7 cellular contexts compared by ENCODE assay signal in genomic region chr1:9826087-9826486, GRCh38. TPM values are rescaled to one million over a fixed set of nuclear protein-coding genes. Genes with fewer than 3 reads are reported as not detected.
DNase-seq lines count a peak whose midpoint lies in the region; ATAC-seq lines count a peak whose summit lies in the region.

No MANE protein-coding gene starts in this region.

- H3K4me2 ChIP-seq in mesenchymal stem cell (ENCODE audit: low read length, poor library complexity, severe bottlenecking): no peak overlapping the region

- DNase-seq in activated T-helper 1 cell treated with anti-CD3 and anti-CD28 coated beads, Interleukin-12 subunit alpha, Interleukin-12 subunit beta, Interleukin-2, Interleukin-4 antibody, amounts not matched to agents 30 ng/mL and 10 ng/mL and 1 ng/mL, durations not matched to agents 14 hours and 24 hours and 36 hours (ENCODE audit: low spot score): no peak
- DNase-seq in mesenchymal stem cell (no peak), GDM1 (lab: John Stamatoyannopoulos, UW) (no peak)
- DNase-seq in activated CD4-positive, alpha-beta T cell treated with anti-CD3 and anti-CD28 coated beads, Interleukin-2, amount 10 ng/mL, durations not matched to agents 24 days and 14 days: no peak

- H2AFZ ChIP-seq in mesenchymal stem cell (ENCODE audit: low read depth, low read length): no peak overlapping the region

- no peak overlapping the region for H2AK5ac ChIP-seq in mesenchymal stem cell (ENCODE audit: low read length, severe bottlenecking)

- H2BK12ac ChIP-seq in mesenchymal stem cell (ENCODE audit: low read length in 2 of 2): no peak overlapping the region

- peaks cover 3% of the 10 kb centered on the region for H3K36me3 Mint-ChIP-seq in activated T-helper 1 cell treated with anti-CD3 and anti-CD28 coated beads, Interleukin-12 subunit alpha, Interleukin-12 subunit beta, Interleukin-2, Interleukin-4 antibody, amounts not matched to agents 30 ng/mL and 10 ng/mL and 1 ng/mL, durations not matched to agents 14 hours and 24 hours and 36 hours (ENCODE audit: low read depth)
- peaks cover 2% of the 10 kb centered on the region for H3K36me3 Mint-ChIP-seq in activated CD4-positive, alpha-beta T cell treated with anti-CD3 and anti-CD28 coated beads, Interleukin-2, amount 10 ng/mL, durations not matched to agents 24 days and 14 days (ENCODE audit: low read depth)

- no peak for ATAC-seq in HG02981 (IDR thresholded peaks at IDR 0.05; ENCODE audit: unreplicated experiment)

- H3K9me3 Mint-ChIP-seq in activated T-helper 1 cell treated with anti-CD3 and anti-CD28 coated beads, Interleukin-12 subunit alpha, Interleukin-12 subunit beta, Interleukin-2, Interleukin-4 antibody, amounts not matched to agents 30 ng/mL and 10 ng/mL and 1 ng/mL, durations not matched to agents 14 hours and 24 hours and 36 hours: no peaks in the 10 kb centered on the region
- H3K9me3 Mint-ChIP-seq in activated CD4-positive, alpha-beta T cell treated with anti-CD3 and anti-CD28 coated beads, Interleukin-2, amount 10 ng/mL, durations not matched to agents 24 days and 14 days: no peaks in the 10 kb centered on the region

- H3K27ac ChIP-seq in HUES48 (ENCODE audit: low read depth, low read length) (peak overlapping the region; percentile 21), mesenchymal stem cell (ENCODE audit: low read length, poor library complexity, severe bottlenecking) (peak overlapping the region; percentile 35), stomach smooth muscle (ENCODE audit: low read length) (peak overlapping the region; percentile 87)

- H3K18ac ChIP-seq in mesenchymal stem cell (ENCODE audit: low read depth in 1 of 2, low read length in 2 of 2): no peak overlapping the region

- no peak overlapping the region for H3K14ac ChIP-seq in mesenchymal stem cell (ENCODE audit: low read length in 2 of 2)

- H3K9ac ChIP-seq in HUES48 (ENCODE audit: low read depth, low read length) (no peak overlapping the region), mesenchymal stem cell (ENCODE audit: low read length) (no peak overlapping the region), stomach smooth muscle (ENCODE audit: low read length in 2 of 2) (no peak overlapping the region)

- peaks cover 34% of the 10 kb centered on the region for H3K4me1 Mint-ChIP-seq in activated T-helper 1 cell treated with anti-CD3 and anti-CD28 coated beads, Interleukin-12 subunit alpha, Interleukin-12 subunit beta, Interleukin-2, Interleukin-4 antibody, amounts not matched to agents 30 ng/mL and 10 ng/mL and 1 ng/mL, durations not matched to agents 14 hours and 24 hours and 36 hours (ENCODE audit: low read depth)
- H3K4me1 Mint-ChIP-seq in activated CD4-positive, alpha-beta T cell treated with anti-CD3 and anti-CD28 coated beads, Interleukin-2, amount 10 ng/mL, durations not matched to agents 24 days and 14 days: peaks cover 27% of the 10 kb centered on the region

- H3K27ac Mint-ChIP-seq in activated T-helper 1 cell treated with anti-CD3 and anti-CD28 coated beads, Interleukin-12 subunit alpha, Interleukin-12 subunit beta, Interleukin-2, Interleukin-4 antibody, amounts not matched to agents 30 ng/mL and 10 ng/mL and 1 ng/mL, durations not matched to agents 14 hours and 24 hours and 36 hours: no peak overlapping the region
- H3K27ac Mint-ChIP-seq in activated CD4-positive, alpha-beta T cell treated with anti-CD3 and anti-CD28 coated beads, Interleukin-2, amount 10 ng/mL, durations not matched to agents 24 days and 14 days: no peak overlapping the region

- H3K27me3 ChIP-seq in HUES48 (ENCODE audit: control insufficient read depth, insufficient read depth, low read length): peaks cover 29% of the 10 kb centered on the region
- H3K27me3 ChIP-seq in mesenchymal stem cell (ENCODE audit: control insufficient read depth in 1 of 2, insufficient read depth in 1 of 2, low read length in 2 of 2): no peaks in the 10 kb centered on the region
- no peaks in the 10 kb centered on the region for H3K27me3 ChIP-seq in stomach smooth muscle (ENCODE audit: control insufficient read depth in 1 of 2, insufficient read depth in 2 of 2, low read length in 2 of 2)

- no peak overlapping the region for H4K91ac ChIP-seq in mesenchymal stem cell (ENCODE audit: low read length)

- peaks cover 24% of the 10 kb centered on the region for H3K4me1 ChIP-seq in HUES48 (ENCODE audit: control insufficient read depth, insufficient read depth, low read length)
- peaks cover 22% of the 10 kb centered on the region for H3K4me1 ChIP-seq in mesenchymal stem cell (ENCODE audit: control insufficient read depth, insufficient read depth, low read depth, low read length)
- peaks cover 20% of the 10 kb centered on the region for H3K4me1 ChIP-seq in stomach smooth muscle (ENCODE audit: control insufficient read depth, insufficient read depth, low read length)

- 93% methylated on average over 3 of the region's 3 CpGs for WGBS in mesenchymal stem cell

- H4K8ac ChIP-seq in mesenchymal stem cell (ENCODE audit: low read length): no peak overlapping the region

- intact Hi-C loops in activated T-helper 1 cell treated with anti-CD3 and anti-CD28 coated beads, Interleukin-12 subunit alpha, Interleukin-12 subunit beta, Interleukin-2, Interleukin-4 antibody, amounts not matched to agents 30 ng/mL and 10 ng/mL and 1 ng/mL, durations not matched to agents 14 hours and 24 hours and 36 hours (cut with micrococcal nuclease): loop anchor here (10.0 kb wide), 1 partner anchor 511 kb away; no protein-coding TSS in a partner anchor
- intact Hi-C loops in activated CD4-positive, alpha-beta T cell treated with anti-CD3 and anti-CD28 coated beads, Interleukin-2, amount 10 ng/mL, durations not matched to agents 24 days and 14 days (cut with micrococcal nuclease): loop anchor here (10.0 kb wide), 2 partner anchors 101 to 869 kb away; no protein-coding TSS in a partner anchor

- H3K79me1 ChIP-seq in mesenchymal stem cell (replicated peaks; ENCODE audit: low read length, poor library complexity, severe bottlenecking): no peaks in the 10 kb centered on the region

- H3K36me3 ChIP-seq in HUES48 (ENCODE audit: control insufficient read depth, insufficient read depth, low read length): no peaks in the 10 kb centered on the region
- H3K36me3 ChIP-seq in mesenchymal stem cell (ENCODE audit: control insufficient read depth in 1 of 2, insufficient read depth in 2 of 2, low read depth in 1 of 2, low read length in 2 of 2): no peaks in the 10 kb centered on the region
- no peaks in the 10 kb centered on the region for H3K36me3 ChIP-seq in stomach smooth muscle (ENCODE audit: control insufficient read depth in 2 of 2, insufficient read depth in 2 of 2, low read length in 2 of 2)

- H2BK15ac ChIP-seq in mesenchymal stem cell (ENCODE audit: low read depth, poor library complexity, severe bottlenecking): no peak overlapping the region

- H3K4me3 Mint-ChIP-seq in activated T-helper 1 cell treated with anti-CD3 and anti-CD28 coated beads, Interleukin-12 subunit alpha, Interleukin-12 subunit beta, Interleukin-2, Interleukin-4 antibody, amounts not matched to agents 30 ng/mL and 10 ng/mL and 1 ng/mL, durations not matched to agents 14 hours and 24 hours and 36 hours: peak overlapping the region; percentile 74
- no peak overlapping the region for H3K4me3 Mint-ChIP-seq in activated CD4-positive, alpha-beta T cell treated with anti-CD3 and anti-CD28 coated beads, Interleukin-2, amount 10 ng/mL, durations not matched to agents 24 days and 14 days

- no peak overlapping the region for H3K4me3 ChIP-seq in HUES48 (ENCODE audit: low read depth, low read length)
- no peak overlapping the region for H3K4me3 ChIP-seq in mesenchymal stem cell (ENCODE audit: insufficient read depth in 1 of 2, low read depth in 1 of 2, low read length in 2 of 2)
- H3K4me3 ChIP-seq in stomach smooth muscle (ENCODE audit: low read length in 2 of 2): no peak overlapping the region

- H3K23ac ChIP-seq in mesenchymal stem cell (ENCODE audit: low read length in 2 of 2): no peak overlapping the region

- H3K4ac ChIP-seq in mesenchymal stem cell (ENCODE audit: low read depth in 1 of 2, low read length in 2 of 2): no peak overlapping the region

- no peaks in the 10 kb centered on the region for H3K9me3 ChIP-seq in HUES48 (ENCODE audit: control insufficient read depth, insufficient read depth, low read length)
- no peaks in the 10 kb centered on the region for H3K9me3 ChIP-seq in mesenchymal stem cell (ENCODE audit: control insufficient read depth, low read length)
- H3K9me3 ChIP-seq in stomach smooth muscle (ENCODE audit: control insufficient read depth in 2 of 2, low read length in 2 of 2): no peaks in the 10 kb centered on the region

- H2BK5ac ChIP-seq in mesenchymal stem cell (ENCODE audit: low read depth, low read length, poor library complexity, severe bottlenecking): no peak overlapping the region

- no peak overlapping the region for H2BK120ac ChIP-seq in mesenchymal stem cell (ENCODE audit: low read depth, low read length)

- H3K27me3 Mint-ChIP-seq in activated T-helper 1 cell treated with anti-CD3 and anti-CD28 coated beads, Interleukin-12 subunit alpha, Interleukin-12 subunit beta, Interleukin-2, Interleukin-4 antibody, amounts not matched to agents 30 ng/mL and 10 ng/mL and 1 ng/mL, durations not matched to agents 14 hours and 24 hours and 36 hours (ENCODE audit: insufficient read depth): peaks cover 7% of the 10 kb centered on the region
- peaks cover 6% of the 10 kb centered on the region for H3K27me3 Mint-ChIP-seq in activated CD4-positive, alpha-beta T cell treated with anti-CD3 and anti-CD28 coated beads, Interleukin-2, amount 10 ng/mL, durations not matched to agents 24 days and 14 days

RNA-seq across cellular contexts. Expression of gene CLSTN1, which starts 2.3 kb away (rescaled TPM):
- total RNA-seq in activated T-helper 1 cell treated with anti-CD3 and anti-CD28 coated beads, Interleukin-12 subunit alpha, Interleukin-12 subunit beta, Interleukin-2, Interleukin-4 antibody, amounts not matched to agents 30 ng/mL and 10 ng/mL and 1 ng/mL, durations not matched to agents 14 hours and 24 hours and 36 hours: 48.0 and 48.6 TPM in 2 replicates
- polyA plus RNA-seq in mesenchymal stem cell (2013, experiment 1 of 2): 81.8 TPM
- polyA plus RNA-seq in mesenchymal stem cell (2013, experiment 2 of 2): 79.6 TPM
- total RNA-seq in activated CD4-positive, alpha-beta T cell treated with anti-CD3 and anti-CD28 coated beads, Interleukin-2, amount 10 ng/mL, durations not matched to agents 24 days and 14 days: 42.1 and 43.8 TPM in 2 replicates

Comparison
In these comparisons a context has a peak if more than half of its experiments do, and no peak if none do; other contexts are left out.
1. H3K27ac ChIP-seq: peak in every context shown above with its lines; median percentile 87 in stomach smooth muscle; 35 in mesenchymal stem cell; 21 in HUES48.